Comparison of ENCODE assay signal across 17 cellular contexts in the genomic region with DNA sequence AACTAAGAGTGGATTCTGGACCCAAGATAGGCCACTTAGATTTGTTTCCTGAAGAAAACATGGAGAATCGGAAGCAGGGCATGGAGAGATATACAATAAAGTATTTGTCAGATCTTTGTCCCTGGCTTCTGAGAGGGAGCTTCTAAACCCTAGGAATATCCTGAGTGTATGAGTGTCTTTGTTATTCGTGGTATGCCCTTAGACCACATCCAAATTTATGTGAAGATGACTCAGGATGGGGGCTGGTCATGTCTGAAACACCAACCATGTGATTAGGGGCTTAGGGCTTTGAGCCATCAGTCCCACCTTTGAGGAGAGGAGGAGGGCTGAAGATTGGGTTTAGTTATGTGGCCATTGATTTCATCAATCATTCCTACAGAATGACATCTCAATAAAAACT.
DNase-seq lines count a peak whose midpoint lies in the region; ATAC-seq and TF ChIP-seq lines count a peak whose summit lies in the region.
"Had no signal": no experiment of that assay in that cellular context is flagged by ENCODE, and none has a peak within 500 bp of the region (broad histone marks: within the 10 kb centered on the region; RNA-seq: fewer than 3 reads in every experiment).

No MANE protein-coding gene starts in this region.

- H3K4me3 Mint-ChIP-seq in stimulated activated naive B cell treated with anti-CD40 and anti-IgM and Interleukin-4, amounts not matched to agents 10 μg/mL and 1 μg/mL and 100 μg/mL, for 72 hours: no peak overlapping the region
- no peak overlapping the region for H3K4me3 Mint-ChIP-seq in CD4-positive, alpha-beta memory T cell

- TF ChIP-seq EP300 in ovary (IDR thresholded peaks at IDR 0.05): no peak

- ATAC-seq in stimulated activated naive B cell treated with anti-CD40 and anti-IgM and Interleukin-4, amounts not matched to agents 10 μg/mL and 1 μg/mL and 100 μg/mL, for 72 hours (replicated peaks): no peak
- ATAC-seq in HG02763 (IDR thresholded peaks at IDR 0.05; ENCODE audit: unreplicated experiment): no peak
- ATAC-seq: left cardiac atrium had no signal

- no peaks in the 10 kb centered on the region for H3K27me3 Mint-ChIP-seq in stimulated activated naive B cell treated with anti-CD40 and anti-IgM and Interleukin-4, amounts not matched to agents 10 μg/mL and 1 μg/mL and 100 μg/mL, for 72 hours
- peaks cover 0 to 2% of the 10 kb centered on the region in 2 donors for H3K27me3 Mint-ChIP-seq in CD4-positive, alpha-beta memory T cell

- no peaks in the 10 kb centered on the region for H3K9me3 Mint-ChIP-seq in stimulated activated naive B cell treated with anti-CD40 and anti-IgM and Interleukin-4, amounts not matched to agents 10 μg/mL and 1 μg/mL and 100 μg/mL, for 72 hours
- H3K9me3 Mint-ChIP-seq in CD4-positive, alpha-beta memory T cell: peaks cover 0 to 5% (median 0%) of the 10 kb centered on the region in 8 donors

- CTCF ChIA-PET in CD4-positive, alpha-beta memory T cell (lab: Charles Lee; ENCODE audit: partially characterized antibody): no interaction called here

- no peak for TF ChIP-seq CTCF in AG09309 (IDR thresholded peaks at IDR 0.05; ENCODE audit: control insufficient read depth, insufficient read depth, low read depth, low read length, missing control alignments)
- no peak for TF ChIP-seq CTCF in cardiac fibroblast (IDR thresholded peaks at IDR 0.05; ENCODE audit: low read depth, low read length)
- TF ChIP-seq CTCF in ovary (IDR thresholded peaks at IDR 0.05): no peak

- intact Hi-C loops in CD4-positive, alpha-beta memory T cell (cut with micrococcal nuclease): no loop called here
- intact Hi-C loops in ovary (cut with DNase I): no loop called here

- no peaks in the 10 kb centered on the region for H3K36me3 Mint-ChIP-seq in stimulated activated naive B cell treated with anti-CD40 and anti-IgM and Interleukin-4, amounts not matched to agents 10 μg/mL and 1 μg/mL and 100 μg/mL, for 72 hours
- no peaks in the 10 kb centered on the region for H3K36me3 Mint-ChIP-seq in CD4-positive, alpha-beta memory T cell

- H3K4me1 ChIP-seq in CD4-positive, alpha-beta memory T cell (ENCODE audit: insufficient read depth, low read length): no peaks in the 10 kb centered on the region
- H3K4me1 ChIP-seq in ovary (ENCODE audit: insufficient read depth): no peaks in the 10 kb centered on the region
- H3K4me1 ChIP-seq: Peyer's patch had no signal

- H3K4me3 ChIP-seq in AG09309 (ENCODE audit: control insufficient read depth, low read depth, low read length) (no peak overlapping the region), cardiac fibroblast (replicated peaks in 1 of 2; ENCODE audit: low read depth in 2 of 2, low read length in 2 of 2) (no peak overlapping the region), ovary (no peak overlapping the region)
- no peak overlapping the region for H3K4me3 ChIP-seq in CD4-positive, alpha-beta memory T cell (ENCODE audit: low read length in 2 of 2)
- H3K4me3 ChIP-seq: Peyer's patch, transverse colon had no signal

- no peaks in the 10 kb centered on the region for H3K9me3 ChIP-seq in CD4-positive, alpha-beta memory T cell (ENCODE audit: control insufficient read depth in 1 of 2, low read length in 2 of 2)
- H3K9me3 ChIP-seq in ovary: no peaks in the 10 kb centered on the region
- H3K9me3 ChIP-seq: Peyer's patch, transverse colon had no signal

- H3K27ac Mint-ChIP-seq in stimulated activated naive B cell treated with anti-CD40 and anti-IgM and Interleukin-4, amounts not matched to agents 10 μg/mL and 1 μg/mL and 100 μg/mL, for 72 hours: no peak overlapping the region
- H3K27ac Mint-ChIP-seq in CD4-positive, alpha-beta memory T cell: no peak overlapping the region

- DNase-seq in AG09309 (ENCODE audit: low read depth): peak; percentile 16
- DNase-seq in M059J (ENCODE audit: low read depth): peak; percentile 82
- DNase-seq in cardiac fibroblast (ENCODE audit: low read depth in 2 of 2): peak; percentile 1 to 2
- DNase-seq in myocyte (ENCODE audit: low read depth): peak; percentile 27
- DNase-seq in stimulated activated naive B cell treated with anti-CD40 and anti-IgM and Interleukin-4, amounts not matched to agents 10 μg/mL and 1 μg/mL and 100 μg/mL, for 72 hours: no peak
- no peak for DNase-seq in CD4-positive, alpha-beta memory T cell
- no peak for DNase-seq in ovary
- DNase-seq: activated CD4-positive, alpha-beta T cell treated with anti-CD3 and anti-CD28 coated beads for 4 hours; effector memory CD4-positive, alpha-beta T cell; Kasumi-1; left cardiac atrium; NCI-H1417 treated with DMSO at 0.1 percent for 48 hours; Peyer's patch; retina; stimulated activated naive CD4-positive, alpha-beta T cell; transverse colon had no signal

- WGBS in ovary, 3 donors: 65 to 75% (median 74%) methylated on average over 2 of the region's 2 CpGs

- H3K36me3 ChIP-seq in CD4-positive, alpha-beta memory T cell (ENCODE audit: insufficient read depth, low read length): no peaks in the 10 kb centered on the region
- H3K36me3 ChIP-seq in ovary: no peaks in the 10 kb centered on the region
- H3K36me3 ChIP-seq: Peyer's patch, transverse colon had no signal

- H3K27ac ChIP-seq in CD4-positive, alpha-beta memory T cell (ENCODE audit: low read depth, low read length): no peak overlapping the region
- H3K27ac ChIP-seq in ovary: no peak overlapping the region
- H3K27ac ChIP-seq: Peyer's patch, transverse colon had no signal

- TF ChIP-seq POLR2A in ovary (IDR thresholded peaks at IDR 0.05): no peak

- POLR2A ChIA-PET in CD4-positive, alpha-beta memory T cell (lab: Charles Lee; ENCODE audit: partially characterized antibody): no interaction called here

- no peaks in the 10 kb centered on the region for H3K27me3 ChIP-seq in CD4-positive, alpha-beta memory T cell (ENCODE audit: insufficient read depth, low read length)
- no peaks in the 10 kb centered on the region for H3K27me3 ChIP-seq in ovary
- H3K27me3 ChIP-seq: Peyer's patch, transverse colon had no signal

- no peaks in the 10 kb centered on the region for H3K4me1 Mint-ChIP-seq in stimulated activated naive B cell treated with anti-CD40 and anti-IgM and Interleukin-4, amounts not matched to agents 10 μg/mL and 1 μg/mL and 100 μg/mL, for 72 hours
- H3K4me1 Mint-ChIP-seq in CD4-positive, alpha-beta memory T cell: no peaks in the 10 kb centered on the region

Comparison
In these comparisons a context has a peak if more than half of its experiments do, and no peak if none do; other contexts are left out.
1. DNase-seq: peak in AG09309 (single experiment), M059J (single experiment), cardiac fibroblast (2 of 2) and myocyte (single experiment); none in stimulated activated naive B cell treated with anti-CD40 and anti-IgM and Interleukin-4, amounts not matched to agents 10 μg/mL and 1 μg/mL and 100 μg/mL, for 72 hours (single experiment), CD4-positive, alpha-beta memory T cell (0 of 5) and ovary (0 of 5).